ENCODE assay signal across 8 cellular contexts in genomic region chr7:104207731-104208420, GRCh38. TPM values are rescaled to one million over a fixed set of nuclear protein-coding genes. Genes with fewer than 3 reads are reported as not detected.
DNase-seq lines count a peak whose midpoint lies in the region; ATAC-seq and TF ChIP-seq lines count a peak whose summit lies in the region.

Gene ORC5, minus strand, starts transcription at chr7:104208013. Its CDS starts 109 bp downstream, at chr7:104207904.

- ATAC-seq in HG02840 (IDR thresholded peaks at IDR 0.05; ENCODE audit: low FRiP score, unreplicated experiment), result peak; percentile 99

- no peaks in the 10 kb centered on the region for H4K20me1 ChIP-seq in hepatocyte (ENCODE audit: insufficient read depth, poor library complexity, severe bottlenecking)

- H3K9me2 ChIP-seq in hepatocyte (replicated peaks; ENCODE audit: insufficient read depth), result no peaks in the 10 kb centered on the region

- DNase-seq in NCI-H146 treated with DMSO at 0.1 percent for 48 hours (lab: John Stamatoyannopoulos, UW; ENCODE audit: unreplicated experiment) (peak; percentile 61), ascending aorta (ENCODE audit: low spot score in 2 of 2) (peak in 1 of 2 donors; percentile 83), hepatocyte (ENCODE audit: low spot score) (peak; percentile 80), retinal pigment epithelial cell (ENCODE audit: low read depth) (no peak), cortex of kidney (lab: John Stamatoyannopoulos, UW) (no peak)

- H3K9me3 ChIP-seq in ascending aorta (no peaks in the 10 kb centered on the region), hepatocyte (ENCODE audit: low read depth) (no peaks in the 10 kb centered on the region)

- H3K4me3 ChIP-seq in ascending aorta (peak within 1 kb of the TSS; percentile 72 to 79), hepatocyte (peak within 1 kb of the TSS; percentile 37), retinal pigment epithelial cell (ENCODE audit: low read length) (peak within 1 kb of the TSS; percentile 99)

- peaks cover 5 to 10% of the 10 kb centered on the region in 2 donors for H3K36me3 ChIP-seq in ascending aorta
- no peaks in the 10 kb centered on the region for H3K36me3 ChIP-seq in hepatocyte (replicated peaks; ENCODE audit: insufficient read depth, low read depth)

- peak within 1 kb of the TSS; percentile 78 to 85 for H3K27ac ChIP-seq in ascending aorta
- peak within 1 kb of the TSS; percentile 85 for H3K27ac ChIP-seq in hepatocyte

- H3K4me2 ChIP-seq in hepatocyte, result peak within 1 kb of the TSS; percentile 82

- peaks cover 16% of the 10 kb centered on the region for H3K79me2 ChIP-seq in hepatocyte

- peak; percentile 94 for TF ChIP-seq POLR2A in GM15510 (IDR thresholded peaks at IDR 0.05; ENCODE audit: borderline replicate concordance, extremely low read depth, insufficient read length)

- WGBS in hepatocyte (ENCODE audit: low lambda C conversion rate, missing lambda C conversion rate), result 37% methylated on average over 47 of the region's 47 CpGs

- H2AFZ ChIP-seq in hepatocyte, result peak within 1 kb of the TSS; percentile 66

- intact Hi-C loops in T-helper 2 cell treated with Interferon-gamma antibody and Interleukin-4, amounts not matched to agents 100 ng/mL and 5 ng/mL, for 36 hours (cut with micrococcal nuclease), result no loop called here
- intact Hi-C loops in ascending aorta (cut with DNase I), result loop anchor here (10.0 kb wide), 1 partner anchor 1317 kb away; the partner anchor contains the start of gene PUS7

- peaks cover 0 to 13% of the 10 kb centered on the region in 2 donors for H3K4me1 ChIP-seq in ascending aorta
- H3K4me1 ChIP-seq in hepatocyte (ENCODE audit: insufficient read depth), result no peaks in the 10 kb centered on the region

- TF ChIP-seq CTCF in ascending aorta (IDR thresholded peaks at IDR 0.05), result no peak
- no peak for TF ChIP-seq CTCF in hepatocyte (IDR thresholded peaks at IDR 0.05; ENCODE audit: poor library complexity)
- no peak for TF ChIP-seq CTCF in retinal pigment epithelial cell (conservative IDR thresholded peaks at IDR 0.05; ENCODE audit: low read depth, low read length)

- H3K27me3 ChIP-seq in ascending aorta (no peaks in the 10 kb centered on the region), hepatocyte (no peaks in the 10 kb centered on the region)

RNA-seq across cellular contexts. Expression of gene ORC5, which starts in this region (rescaled TPM):
- total RNA-seq in T-helper 2 cell treated with Interferon-gamma antibody and Interleukin-4, amounts not matched to agents 100 ng/mL and 5 ng/mL, for 36 hours, result 24.8 and 25.4 TPM in 2 replicates
- 46.2 TPM for total RNA-seq in ascending aorta
- total RNA-seq in hepatocyte, result 9.1 and 11.9 TPM in 2 replicates
- 5.5 and 6.7 TPM in 2 replicates for polyA plus RNA-seq in hepatocyte

Comparison
In these comparisons a context has a peak if more than half of its experiments do, and no peak if none do; other contexts are left out.
1. DNase-seq: peak in NCI-H146 treated with DMSO at 0.1 percent for 48 hours (single experiment) and hepatocyte (single experiment); none in retinal pigment epithelial cell (single experiment) and cortex of kidney (single experiment).
2. H3K4me3 ChIP-seq: peak in every context shown above with its lines; median percentile 99 in retinal pigment epithelial cell; 76 in ascending aorta; 37 in hepatocyte.